1 cellular context compared by ENCODE assay signal in the genomic region with DNA sequence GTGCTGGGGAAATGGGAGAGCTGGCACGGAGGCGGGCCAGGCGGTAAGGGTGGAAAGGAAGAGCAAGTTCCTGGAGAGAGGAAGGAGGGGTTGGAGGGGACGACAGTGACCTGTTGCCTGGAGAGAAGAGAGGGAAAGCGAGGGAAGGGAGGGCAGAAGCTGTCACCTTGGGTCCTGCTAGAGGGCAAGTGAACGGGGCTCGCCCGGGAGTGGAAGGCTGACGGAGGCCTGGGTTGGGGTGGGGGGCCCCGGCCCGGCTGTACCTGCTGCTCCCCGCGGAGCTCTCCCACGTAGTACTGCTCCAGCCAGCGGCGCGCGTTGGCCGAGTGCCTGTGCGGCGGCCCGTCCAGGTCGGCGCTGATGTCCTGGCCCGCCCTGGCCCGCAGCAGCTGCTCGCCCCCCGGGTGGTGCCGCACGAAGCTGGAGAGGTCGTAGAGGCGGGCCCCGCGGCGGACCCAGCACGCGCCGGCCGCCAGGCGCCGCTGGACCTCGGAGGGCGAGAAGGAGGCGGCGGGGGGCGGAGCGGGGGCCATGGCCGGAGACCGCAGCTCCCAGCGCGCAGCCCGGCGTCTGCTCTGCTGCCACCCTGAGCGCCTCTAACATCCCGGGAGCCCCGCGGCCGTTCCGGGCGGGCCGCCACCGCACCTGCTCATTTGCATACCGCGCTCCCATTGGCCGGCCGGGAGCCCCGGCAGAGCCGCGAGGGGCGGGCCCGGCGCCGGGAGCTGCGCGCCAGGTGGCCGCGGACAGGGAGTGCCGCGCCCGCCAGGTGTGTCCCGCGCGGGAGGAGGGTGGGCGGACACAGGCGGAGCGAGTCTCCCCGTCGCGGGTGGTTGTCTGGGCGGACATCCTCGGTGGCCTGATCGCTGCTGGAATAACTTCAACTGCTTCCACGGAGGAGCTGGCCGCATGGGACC.
A peak's percentile ranks its signal among the peaks of the same experiment; 100 is the strongest.
TF ChIP-seq lines count a peak whose summit lies in the region.

A gene with protein sequence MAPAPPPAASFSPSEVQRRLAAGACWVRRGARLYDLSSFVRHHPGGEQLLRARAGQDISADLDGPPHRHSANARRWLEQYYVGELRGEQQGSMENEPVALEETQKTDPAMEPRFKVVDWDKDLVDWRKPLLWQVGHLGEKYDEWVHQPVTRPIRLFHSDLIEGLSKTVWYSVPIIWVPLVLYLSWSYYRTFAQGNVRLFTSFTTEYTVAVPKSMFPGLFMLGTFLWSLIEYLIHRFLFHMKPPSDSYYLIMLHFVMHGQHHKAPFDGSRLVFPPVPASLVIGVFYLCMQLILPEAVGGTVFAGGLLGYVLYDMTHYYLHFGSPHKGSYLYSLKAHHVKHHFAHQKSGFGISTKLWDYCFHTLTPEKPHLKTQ (minus strand): TSS at position 598 of the 917 bp plus-strand sequence. CDS start 65 bp downstream, at position 533.

TF ChIP-seq in HEK293, 187 proteins besides CTCF, POLR2A, EP300 and RAD21 (continued from another document and continues in another):
- TF ChIP-seq, protein P1, sequence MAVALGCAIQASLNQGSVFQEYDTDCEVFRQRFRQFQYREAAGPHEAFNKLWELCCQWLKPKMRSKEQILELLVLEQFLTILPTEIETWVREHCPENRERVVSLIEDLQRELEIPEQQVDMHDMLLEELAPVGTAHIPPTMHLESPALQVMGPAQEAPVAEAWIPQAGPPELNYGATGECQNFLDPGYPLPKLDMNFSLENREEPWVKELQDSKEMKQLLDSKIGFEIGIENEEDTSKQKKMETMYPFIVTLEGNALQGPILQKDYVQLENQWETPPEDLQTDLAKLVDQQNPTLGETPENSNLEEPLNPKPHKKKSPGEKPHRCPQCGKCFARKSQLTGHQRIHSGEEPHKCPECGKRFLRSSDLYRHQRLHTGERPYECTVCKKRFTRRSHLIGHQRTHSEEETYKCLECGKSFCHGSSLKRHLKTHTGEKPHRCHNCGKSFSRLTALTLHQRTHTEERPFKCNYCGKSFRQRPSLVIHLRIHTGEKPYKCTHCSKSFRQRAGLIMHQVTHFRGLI (tag by site-specific recombination; IDR thresholded peaks at IDR 0.05) = no peak
- TF ChIP-seq SALL2 (tag by site-specific recombination; IDR thresholded peaks at IDR 0.05; ENCODE audit: borderline replicate concordance) = no peak
- TF ChIP-seq, protein P2, sequence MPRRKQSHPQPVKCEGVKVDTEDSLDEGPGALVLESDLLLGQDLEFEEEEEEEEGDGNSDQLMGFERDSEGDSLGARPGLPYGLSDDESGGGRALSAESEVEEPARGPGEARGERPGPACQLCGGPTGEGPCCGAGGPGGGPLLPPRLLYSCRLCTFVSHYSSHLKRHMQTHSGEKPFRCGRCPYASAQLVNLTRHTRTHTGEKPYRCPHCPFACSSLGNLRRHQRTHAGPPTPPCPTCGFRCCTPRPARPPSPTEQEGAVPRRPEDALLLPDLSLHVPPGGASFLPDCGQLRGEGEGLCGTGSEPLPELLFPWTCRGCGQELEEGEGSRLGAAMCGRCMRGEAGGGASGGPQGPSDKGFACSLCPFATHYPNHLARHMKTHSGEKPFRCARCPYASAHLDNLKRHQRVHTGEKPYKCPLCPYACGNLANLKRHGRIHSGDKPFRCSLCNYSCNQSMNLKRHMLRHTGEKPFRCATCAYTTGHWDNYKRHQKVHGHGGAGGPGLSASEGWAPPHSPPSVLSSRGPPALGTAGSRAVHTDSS (tag by site-specific recombination; IDR thresholded peaks at IDR 0.05) = no peak
- no peak for TF ChIP-seq MYNN (tag by site-specific recombination; IDR thresholded peaks at IDR 0.05; ENCODE audit: borderline replicate concordance)
- TF ChIP-seq, protein P3, sequence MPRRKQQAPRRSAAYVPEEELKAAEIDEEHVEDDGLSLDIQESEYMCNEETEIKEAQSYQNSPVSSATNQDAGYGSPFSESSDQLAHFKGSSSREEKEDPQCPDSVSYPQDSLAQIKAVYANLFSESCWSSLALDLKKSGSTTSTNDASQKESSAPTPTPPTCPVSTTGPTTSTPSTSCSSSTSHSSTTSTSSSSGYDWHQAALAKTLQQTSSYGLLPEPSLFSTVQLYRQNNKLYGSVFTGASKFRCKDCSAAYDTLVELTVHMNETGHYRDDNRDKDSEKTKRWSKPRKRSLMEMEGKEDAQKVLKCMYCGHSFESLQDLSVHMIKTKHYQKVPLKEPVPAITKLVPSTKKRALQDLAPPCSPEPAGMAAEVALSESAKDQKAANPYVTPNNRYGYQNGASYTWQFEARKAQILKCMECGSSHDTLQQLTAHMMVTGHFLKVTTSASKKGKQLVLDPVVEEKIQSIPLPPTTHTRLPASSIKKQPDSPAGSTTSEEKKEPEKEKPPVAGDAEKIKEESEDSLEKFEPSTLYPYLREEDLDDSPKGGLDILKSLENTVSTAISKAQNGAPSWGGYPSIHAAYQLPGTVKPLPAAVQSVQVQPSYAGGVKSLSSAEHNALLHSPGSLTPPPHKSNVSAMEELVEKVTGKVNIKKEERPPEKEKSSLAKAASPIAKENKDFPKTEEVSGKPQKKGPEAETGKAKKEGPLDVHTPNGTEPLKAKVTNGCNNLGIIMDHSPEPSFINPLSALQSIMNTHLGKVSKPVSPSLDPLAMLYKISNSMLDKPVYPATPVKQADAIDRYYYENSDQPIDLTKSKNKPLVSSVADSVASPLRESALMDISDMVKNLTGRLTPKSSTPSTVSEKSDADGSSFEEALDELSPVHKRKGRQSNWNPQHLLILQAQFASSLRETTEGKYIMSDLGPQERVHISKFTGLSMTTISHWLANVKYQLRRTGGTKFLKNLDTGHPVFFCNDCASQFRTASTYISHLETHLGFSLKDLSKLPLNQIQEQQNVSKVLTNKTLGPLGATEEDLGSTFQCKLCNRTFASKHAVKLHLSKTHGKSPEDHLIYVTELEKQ (tag by site-specific recombination; IDR thresholded peaks at IDR 0.05; ENCODE audit: borderline replicate concordance) = no peak
- no peak for TF ChIP-seq ZNF184 (tag by site-specific recombination; IDR thresholded peaks at IDR 0.05)
- no peak for TF ChIP-seq ZNF776 (tag by site-specific recombination; IDR thresholded peaks at IDR 0.05; ENCODE audit: borderline replicate concordance)
- no peak for TF ChIP-seq ZNF837 (tag by site-specific recombination; IDR thresholded peaks at IDR 0.05)
- TF ChIP-seq ZNF114 (tag by site-specific recombination; IDR thresholded peaks at IDR 0.05) = no peak
- peak; percentile 13; the same call in 1 of the 2 replicates for TF ChIP-seq SP2 (tag by site-specific recombination; IDR thresholded peaks at IDR 0.05)
- no peak for TF ChIP-seq REPIN1 (tag by site-specific recombination; IDR thresholded peaks at IDR 0.05; ENCODE audit: low read depth)
- TF ChIP-seq SCRT1 (tag by site-specific recombination; IDR thresholded peaks at IDR 0.05; ENCODE audit: borderline replicate concordance) = peak; percentile 96
- no peak for TF ChIP-seq ZBTB17 (tag by site-specific recombination; IDR thresholded peaks at IDR 0.05)
- TF ChIP-seq SETDB1 (IDR thresholded peaks at IDR 0.05; ENCODE audit: insufficient read length, low read length) = no peak
- TF ChIP-seq, protein P4, sequence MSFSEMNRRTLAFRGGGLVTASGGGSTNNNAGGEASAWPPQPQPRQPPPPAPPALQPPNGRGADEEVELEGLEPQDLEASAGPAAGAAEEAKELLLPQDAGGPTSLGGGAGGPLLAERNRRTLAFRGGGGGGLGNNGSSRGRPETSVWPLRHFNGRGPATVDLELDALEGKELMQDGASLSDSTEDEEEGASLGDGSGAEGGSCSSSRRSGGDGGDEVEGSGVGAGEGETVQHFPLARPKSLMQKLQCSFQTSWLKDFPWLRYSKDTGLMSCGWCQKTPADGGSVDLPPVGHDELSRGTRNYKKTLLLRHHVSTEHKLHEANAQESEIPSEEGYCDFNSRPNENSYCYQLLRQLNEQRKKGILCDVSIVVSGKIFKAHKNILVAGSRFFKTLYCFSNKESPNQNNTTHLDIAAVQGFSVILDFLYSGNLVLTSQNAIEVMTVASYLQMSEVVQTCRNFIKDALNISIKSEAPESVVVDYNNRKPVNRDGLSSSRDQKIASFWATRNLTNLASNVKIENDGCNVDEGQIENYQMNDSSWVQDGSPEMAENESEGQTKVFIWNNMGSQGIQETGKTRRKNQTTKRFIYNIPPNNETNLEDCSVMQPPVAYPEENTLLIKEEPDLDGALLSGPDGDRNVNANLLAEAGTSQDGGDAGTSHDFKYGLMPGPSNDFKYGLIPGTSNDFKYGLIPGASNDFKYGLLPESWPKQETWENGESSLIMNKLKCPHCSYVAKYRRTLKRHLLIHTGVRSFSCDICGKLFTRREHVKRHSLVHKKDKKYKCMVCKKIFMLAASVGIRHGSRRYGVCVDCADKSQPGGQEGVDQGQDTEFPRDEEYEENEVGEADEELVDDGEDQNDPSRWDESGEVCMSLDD (tag by site-specific recombination; IDR thresholded peaks at IDR 0.05) = no peak
- no peak for TF ChIP-seq ZNF10 (tag by site-specific recombination; IDR thresholded peaks at IDR 0.05)
- no peak for TF ChIP-seq ZNF37A (tag by site-specific recombination; IDR thresholded peaks at IDR 0.05)
- TF ChIP-seq ZNF501 (tag by site-specific recombination; IDR thresholded peaks at IDR 0.05) = no peak
- TF ChIP-seq BCL11A (tag by site-specific recombination; IDR thresholded peaks at IDR 0.05; ENCODE audit: low read depth) = no peak
- no peak for TF ChIP-seq ZNF654 (tag by site-specific recombination; IDR thresholded peaks at IDR 0.05; ENCODE audit: low read depth)
- peak; percentile 50 for TF ChIP-seq GLIS2 (tag by site-specific recombination; IDR thresholded peaks at IDR 0.05)
- TF ChIP-seq ZNF623 (tag by site-specific recombination; IDR thresholded peaks at IDR 0.05) = no peak
- TF ChIP-seq, protein P5, sequence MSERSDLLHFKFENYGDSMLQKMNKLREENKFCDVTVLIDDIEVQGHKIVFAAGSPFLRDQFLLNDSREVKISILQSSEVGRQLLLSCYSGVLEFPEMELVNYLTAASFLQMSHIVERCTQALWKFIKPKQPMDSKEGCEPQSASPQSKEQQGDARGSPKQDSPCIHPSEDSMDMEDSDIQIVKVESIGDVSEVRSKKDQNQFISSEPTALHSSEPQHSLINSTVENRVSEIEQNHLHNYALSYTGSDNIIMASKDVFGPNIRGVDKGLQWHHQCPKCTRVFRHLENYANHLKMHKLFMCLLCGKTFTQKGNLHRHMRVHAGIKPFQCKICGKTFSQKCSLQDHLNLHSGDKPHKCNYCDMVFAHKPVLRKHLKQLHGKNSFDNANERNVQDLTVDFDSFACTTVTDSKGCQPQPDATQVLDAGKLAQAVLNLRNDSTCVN (tag by site-specific recombination; optimal IDR thresholded peaks at IDR 0.05) = peak; percentile 55
- TF ChIP-seq, protein P6, sequence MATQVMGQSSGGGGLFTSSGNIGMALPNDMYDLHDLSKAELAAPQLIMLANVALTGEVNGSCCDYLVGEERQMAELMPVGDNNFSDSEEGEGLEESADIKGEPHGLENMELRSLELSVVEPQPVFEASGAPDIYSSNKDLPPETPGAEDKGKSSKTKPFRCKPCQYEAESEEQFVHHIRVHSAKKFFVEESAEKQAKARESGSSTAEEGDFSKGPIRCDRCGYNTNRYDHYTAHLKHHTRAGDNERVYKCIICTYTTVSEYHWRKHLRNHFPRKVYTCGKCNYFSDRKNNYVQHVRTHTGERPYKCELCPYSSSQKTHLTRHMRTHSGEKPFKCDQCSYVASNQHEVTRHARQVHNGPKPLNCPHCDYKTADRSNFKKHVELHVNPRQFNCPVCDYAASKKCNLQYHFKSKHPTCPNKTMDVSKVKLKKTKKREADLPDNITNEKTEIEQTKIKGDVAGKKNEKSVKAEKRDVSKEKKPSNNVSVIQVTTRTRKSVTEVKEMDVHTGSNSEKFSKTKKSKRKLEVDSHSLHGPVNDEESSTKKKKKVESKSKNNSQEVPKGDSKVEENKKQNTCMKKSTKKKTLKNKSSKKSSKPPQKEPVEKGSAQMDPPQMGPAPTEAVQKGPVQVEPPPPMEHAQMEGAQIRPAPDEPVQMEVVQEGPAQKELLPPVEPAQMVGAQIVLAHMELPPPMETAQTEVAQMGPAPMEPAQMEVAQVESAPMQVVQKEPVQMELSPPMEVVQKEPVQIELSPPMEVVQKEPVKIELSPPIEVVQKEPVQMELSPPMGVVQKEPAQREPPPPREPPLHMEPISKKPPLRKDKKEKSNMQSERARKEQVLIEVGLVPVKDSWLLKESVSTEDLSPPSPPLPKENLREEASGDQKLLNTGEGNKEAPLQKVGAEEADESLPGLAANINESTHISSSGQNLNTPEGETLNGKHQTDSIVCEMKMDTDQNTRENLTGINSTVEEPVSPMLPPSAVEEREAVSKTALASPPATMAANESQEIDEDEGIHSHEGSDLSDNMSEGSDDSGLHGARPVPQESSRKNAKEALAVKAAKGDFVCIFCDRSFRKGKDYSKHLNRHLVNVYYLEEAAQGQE (tag by site-specific recombination; IDR thresholded peaks at IDR 0.05) = no peak
- TF ChIP-seq ZNF626 (tag by site-specific recombination; IDR thresholded peaks at IDR 0.05) = no peak
- TF ChIP-seq ZNF24 (tag by site-specific recombination; IDR thresholded peaks at IDR 0.05) = no peak
- no peak for TF ChIP-seq ZNF266 (tag by site-specific recombination; IDR thresholded peaks at IDR 0.05; ENCODE audit: low read depth)
- TF ChIP-seq, protein P7, sequence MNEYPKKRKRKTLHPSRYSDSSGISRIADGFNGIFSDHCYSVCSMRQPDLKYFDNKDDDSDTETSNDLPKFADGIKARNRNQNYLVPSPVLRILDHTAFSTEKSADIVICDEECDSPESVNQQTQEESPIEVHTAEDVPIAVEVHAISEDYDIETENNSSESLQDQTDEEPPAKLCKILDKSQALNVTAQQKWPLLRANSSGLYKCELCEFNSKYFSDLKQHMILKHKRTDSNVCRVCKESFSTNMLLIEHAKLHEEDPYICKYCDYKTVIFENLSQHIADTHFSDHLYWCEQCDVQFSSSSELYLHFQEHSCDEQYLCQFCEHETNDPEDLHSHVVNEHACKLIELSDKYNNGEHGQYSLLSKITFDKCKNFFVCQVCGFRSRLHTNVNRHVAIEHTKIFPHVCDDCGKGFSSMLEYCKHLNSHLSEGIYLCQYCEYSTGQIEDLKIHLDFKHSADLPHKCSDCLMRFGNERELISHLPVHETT (tag by site-specific recombination; IDR thresholded peaks at IDR 0.05) = no peak
- no peak for TF ChIP-seq ZNF324 (tag by site-specific recombination; IDR thresholded peaks at IDR 0.05)
- TF ChIP-seq ZNF169 (tag by site-specific recombination; IDR thresholded peaks at IDR 0.05) = no peak
- TF ChIP-seq, protein P8, sequence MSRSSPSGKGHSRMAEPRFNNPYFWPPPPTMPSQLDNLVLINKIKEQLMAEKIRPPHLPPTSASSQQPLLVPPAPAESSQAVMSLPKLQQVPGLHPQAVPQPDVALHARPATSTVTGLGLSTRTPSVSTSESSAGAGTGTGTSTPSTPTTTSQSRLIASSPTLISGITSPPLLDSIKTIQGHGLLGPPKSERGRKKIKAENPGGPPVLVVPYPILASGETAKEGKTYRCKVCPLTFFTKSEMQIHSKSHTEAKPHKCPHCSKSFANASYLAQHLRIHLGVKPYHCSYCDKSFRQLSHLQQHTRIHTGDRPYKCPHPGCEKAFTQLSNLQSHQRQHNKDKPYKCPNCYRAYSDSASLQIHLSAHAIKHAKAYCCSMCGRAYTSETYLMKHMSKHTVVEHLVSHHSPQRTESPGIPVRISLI (tag by site-specific recombination; IDR thresholded peaks at IDR 0.05) = no peak
- no peak for TF ChIP-seq ZNF510 (tag by site-specific recombination; IDR thresholded peaks at IDR 0.05; ENCODE audit: insufficient replicate concordance)
- TF ChIP-seq ZNF561 (tag by site-specific recombination; IDR thresholded peaks at IDR 0.05; ENCODE audit: borderline replicate concordance) = peak; percentile 91
- no peak for TF ChIP-seq ZNF658 (tag by site-specific recombination; IDR thresholded peaks at IDR 0.05)
- peak; percentile 56 for TF ChIP-seq ZIC2 (tag by site-specific recombination; IDR thresholded peaks at IDR 0.05)
